ENCODE assay signal across 15 cellular contexts in genomic region chr2:173160618-173161017, GRCh38.
DNase-seq lines count a peak whose midpoint lies in the region; ATAC-seq and TF ChIP-seq lines count a peak whose summit lies in the region.
"Had no signal": no experiment of that assay in that cellular context is flagged by ENCODE, and none has a peak within 500 bp of the region (broad histone marks: within the 10 kb centered on the region; RNA-seq: fewer than 3 reads in every experiment).

No MANE protein-coding gene starts in this region.

- POLR2A ChIA-PET in PC-3 (lab: Charles Lee; ENCODE audit: unreplicated experiment), result no interaction called here

- 98% methylated on average over 3 of the region's 4 CpGs for WGBS in mesenchymal stem cell

- DNase-seq in PC-3, result no peak
- no peak for DNase-seq in colonic mucosa
- no peak for DNase-seq in mesenchymal stem cell
- DNase-seq in KBM-7, result no peak
- no peak for DNase-seq in NCI-H146 (lab: John Stamatoyannopoulos, UW)
- DNase-seq: activated CD8-positive, alpha-beta memory T cell treated with anti-CD3 and anti-CD28 coated beads, Interleukin-2, amount 10 ng/mL, durations not matched to agents 7 days and 5 days; activated gamma-delta T cell; DMS153; effector memory CD4-positive, alpha-beta T cell; NCI-H510A; stimulated activated CD4-positive, alpha-beta T cell treated with anti-CD3 and anti-CD28 coated beads, Interleukin-4, amount 100 ng/mL, for 24 hours had no signal

- peak overlapping the region; percentile 73 to 89 for H3K4ac ChIP-seq in mesenchymal stem cell (ENCODE audit: low read depth in 1 of 2, low read length in 2 of 2)

- H3K9me2 ChIP-seq in PC-3 (replicated peaks; ENCODE audit: low read length), result no peaks in the 10 kb centered on the region

- H3K9me3 ChIP-seq in PC-3 (ENCODE audit: low read length) (no peaks in the 10 kb centered on the region), colonic mucosa (no peaks in the 10 kb centered on the region), mesenchymal stem cell (ENCODE audit: control insufficient read depth, low read length) (peaks cover 12% of the 10 kb centered on the region), subcutaneous abdominal adipose tissue (ENCODE audit: control insufficient read depth in 5 of 5, low read length in 5 of 5) (no peaks in the 10 kb centered on the region)

- H2BK15ac ChIP-seq in mesenchymal stem cell (ENCODE audit: low read depth, poor library complexity, severe bottlenecking), result no peak overlapping the region

- H3K9ac ChIP-seq in PC-3 (ENCODE audit: low read length) (no peak overlapping the region; the same call in 1 of the 2 replicates), colonic mucosa (ENCODE audit: low read depth in 2 of 2, low read length in 2 of 2) (no peak overlapping the region), mesenchymal stem cell (ENCODE audit: low read length) (peak overlapping the region; percentile 84), subcutaneous abdominal adipose tissue (ENCODE audit: low read length in 5 of 5) (peak overlapping the region in 4 of 5 donors; percentile 2 to 71 (median 32))

- no peak overlapping the region for H3K14ac ChIP-seq in mesenchymal stem cell (ENCODE audit: low read length in 2 of 2)

- peak overlapping the region; percentile 44 to 64 for H3K18ac ChIP-seq in mesenchymal stem cell (ENCODE audit: low read depth in 1 of 2, low read length in 2 of 2)

- no peak overlapping the region for H2AK5ac ChIP-seq in mesenchymal stem cell (ENCODE audit: low read length, severe bottlenecking)

- H3F3A ChIP-seq in PC-3 (ENCODE audit: low read length, unreplicated experiment), result peaks cover 8% of the 10 kb centered on the region

- BruUV-seq in PC-3 (replicated peaks; lab: Mats Ljungman, UMichigan), result no TSS peak

- TF ChIP-seq CTCF in PC-3 (conservative IDR thresholded peaks at IDR 0.05; ENCODE audit: low read depth, low read length), result no peak
- no peak for TF ChIP-seq CTCF in colonic mucosa (IDR thresholded peaks at IDR 0.05)

- H2AFZ ChIP-seq in PC-3 (ENCODE audit: low read length) (no peak overlapping the region), mesenchymal stem cell (ENCODE audit: low read depth, low read length) (no peak overlapping the region)

- H3K4me1 ChIP-seq in PC-3 (ENCODE audit: insufficient read depth, low read length), result peaks cover 20% of the 10 kb centered on the region
- no peaks in the 10 kb centered on the region for H3K4me1 ChIP-seq in colonic mucosa
- peaks cover 3% of the 10 kb centered on the region for H3K4me1 ChIP-seq in mesenchymal stem cell (ENCODE audit: control insufficient read depth, insufficient read depth, low read depth, low read length)
- peaks cover 4 to 27% (median 20%) of the 10 kb centered on the region in 5 donors for H3K4me1 ChIP-seq in subcutaneous abdominal adipose tissue (ENCODE audit: control insufficient read depth in 5 of 5, insufficient read depth in 5 of 5, low read length in 5 of 5)

- no peak overlapping the region for H3K4me3 ChIP-seq in PC-3 (ENCODE audit: low read length)
- no peak overlapping the region for H3K4me3 ChIP-seq in colonic mucosa
- peak overlapping the region in 1 of 2 experiments; percentile 67 for H3K4me3 ChIP-seq in mesenchymal stem cell (ENCODE audit: insufficient read depth in 1 of 2, low read depth in 1 of 2, low read length in 2 of 2)
- no peak overlapping the region for H3K4me3 ChIP-seq in subcutaneous abdominal adipose tissue (ENCODE audit: low read depth in 1 of 5, low read length in 5 of 5)

- CTCF ChIA-PET in PC-3 (lab: Charles Lee), result no interaction called here

- intact Hi-C loops in PC-3 (cut with micrococcal nuclease) (no loop called here), colonic mucosa (cut with DNase I) (no loop called here)

- H2BK12ac ChIP-seq in mesenchymal stem cell (ENCODE audit: low read length in 2 of 2), result peak overlapping the region; percentile 85 to 97

- no peak overlapping the region for H4K8ac ChIP-seq in mesenchymal stem cell (ENCODE audit: low read length)

- H3K36me3 ChIP-seq in PC-3 (ENCODE audit: low read depth, low read length) (0 out of 2 replicates have a peak, but pooled peaks cover 3% of the 10 kb centered on the region), colonic mucosa (no peaks in the 10 kb centered on the region), mesenchymal stem cell (ENCODE audit: control insufficient read depth in 1 of 2, insufficient read depth in 2 of 2, low read depth in 1 of 2, low read length in 2 of 2) (peaks cover 4 to 9% of the 10 kb centered on the region in 2 experiments), subcutaneous abdominal adipose tissue (ENCODE audit: control insufficient read depth in 5 of 5, insufficient read depth in 5 of 5, low read length in 5 of 5) (no peaks in the 10 kb centered on the region)

- H4K20me1 ChIP-seq in PC-3 (ENCODE audit: low read length), result no peaks in the 10 kb centered on the region

- H3K79me2 ChIP-seq in PC-3 (ENCODE audit: low read length), result peaks cover 31% of the 10 kb centered on the region

- peaks cover 20% of the 10 kb centered on the region for H3K79me1 ChIP-seq in mesenchymal stem cell (replicated peaks; ENCODE audit: low read length, poor library complexity, severe bottlenecking)

- ATAC-seq in PC-3 (no peak), HG03045 (IDR thresholded peaks at IDR 0.05; ENCODE audit: unreplicated experiment) (no peak)
- ATAC-seq: activated CD8-positive, alpha-beta memory T cell treated with anti-CD3 and anti-CD28 coated beads, Interleukin-2, amount 10 ng/mL, durations not matched to agents 7 days and 5 days; WTC11 had no signal

- peak overlapping the region; percentile 57 for H3K27ac ChIP-seq in PC-3 (ENCODE audit: low read length)
- H3K27ac ChIP-seq in colonic mucosa, result peak overlapping the region; percentile 25
- H3K27ac ChIP-seq in mesenchymal stem cell (ENCODE audit: low read length, poor library complexity, severe bottlenecking), result no peak overlapping the region
- peak overlapping the region; percentile 96 for H3K27ac ChIP-seq in subcutaneous abdominal adipose tissue (ENCODE audit: low read depth, low read length)
- H3K27ac ChIP-seq: HL-60 had no signal

- no peak overlapping the region for H2BK5ac ChIP-seq in mesenchymal stem cell (ENCODE audit: low read depth, low read length, poor library complexity, severe bottlenecking)

- H3K4me2 ChIP-seq in PC-3 (ENCODE audit: low read length) (peak overlapping the region; percentile 45), mesenchymal stem cell (ENCODE audit: low read length, poor library complexity, severe bottlenecking) (no peak overlapping the region)

- in situ Hi-C loops in KBM-7 (cut with MboI; ENCODE audit: low pct_unique_long_range_greater_than_20kb, low sequenced_read_pairs), result no loop called here

- H2BK120ac ChIP-seq in mesenchymal stem cell (ENCODE audit: low read depth, low read length), result peak overlapping the region; percentile 42

- H3K27me3 ChIP-seq in PC-3 (ENCODE audit: low read length) (no peaks in the 10 kb centered on the region), colonic mucosa (no peaks in the 10 kb centered on the region), mesenchymal stem cell (ENCODE audit: control insufficient read depth in 1 of 2, insufficient read depth in 1 of 2, low read length in 2 of 2) (no peaks in the 10 kb centered on the region), subcutaneous abdominal adipose tissue (ENCODE audit: control insufficient read depth in 5 of 5, insufficient read depth in 4 of 5, low read length in 5 of 5) (no peaks in the 10 kb centered on the region)

- no peak overlapping the region for H3K23ac ChIP-seq in mesenchymal stem cell (ENCODE audit: low read length in 2 of 2)

- peak overlapping the region; percentile 47 for H4K91ac ChIP-seq in mesenchymal stem cell (ENCODE audit: low read length)

Comparison
In these comparisons a context has a peak if more than half of its experiments do, and no peak if none do; other contexts are left out.
1. H3K9ac ChIP-seq: peak in mesenchymal stem cell (single experiment) and subcutaneous abdominal adipose tissue (4 of 5); none in PC-3 (single experiment) and colonic mucosa (0 of 2).